Comparison of ENCODE assay signal across 24 cellular contexts in the genomic region with DNA sequence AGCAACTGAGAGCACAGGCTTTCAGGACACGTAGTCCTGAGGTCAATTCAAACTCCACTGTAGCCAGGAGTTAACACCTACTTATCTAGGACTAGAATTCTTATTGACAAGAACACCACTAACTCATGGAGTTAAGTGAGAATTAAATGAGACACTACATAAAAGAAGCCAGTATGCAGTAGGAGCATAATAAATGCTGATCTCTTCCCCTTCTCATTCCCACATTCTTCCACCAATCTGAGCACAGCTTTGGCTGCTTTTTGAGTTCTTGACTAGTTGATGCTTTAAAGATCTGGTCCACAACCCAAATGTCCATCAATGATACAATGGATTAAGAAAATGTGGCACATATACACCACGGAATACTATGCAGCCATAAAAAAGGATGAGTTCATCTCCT. TPM values are rescaled to one million over a fixed set of nuclear protein-coding genes. Genes with fewer than 3 reads are reported as not detected.
DNase-seq lines count a peak whose midpoint lies in the region; ATAC-seq, FAIRE-seq and TF ChIP-seq lines count a peak whose summit lies in the region.
"Had no signal": no experiment of that assay in that cellular context is flagged by ENCODE, and none has a peak within 500 bp of the region (broad histone marks: within the 10 kb centered on the region; RNA-seq: fewer than 3 reads in every experiment).

No MANE protein-coding gene starts in this region.

- H3K36me3 ChIP-seq in HEK293 (ENCODE audit: control insufficient read depth in 2 of 2, insufficient read depth in 1 of 2, low read length in 2 of 2) (no peaks in the 10 kb centered on the region), K562 (ENCODE audit: control insufficient read depth, insufficient read depth, low read length) (no peaks in the 10 kb centered on the region), lung (ENCODE audit: control insufficient read depth in 2 of 2, insufficient read depth in 2 of 2, low read length in 2 of 2) (no peaks in the 10 kb centered on the region)
- H3K36me3 ChIP-seq: BE2C, BLaER1 had no signal

- 0% methylated on average over 2 of the region's 2 CpGs for WGBS in K562 (ENCODE audit: insufficient coverage, low coverage, missing lambda C conversion rate)
- 91 to 92% methylated on average over 2 of the region's 2 CpGs for WGBS in lung, 2 donors

- ATAC-seq in K562 (no peak), lung (ENCODE audit: insufficient read depth, low FRiP score) (no peak)
- ATAC-seq in natural killer cell treated with Interleukin-12 subunit alpha and Interleukin-12 subunit beta and Interleukin-15 and Interleukin-18, amount 100 ng/mL, for 72 hours = no peak
- ATAC-seq: GM12878 had no signal

- no peak for DNase-seq in K562 (ENCODE audit: extremely low read depth in 1 of 4, low spot score in 3 of 4)
- peak; percentile 21 for DNase-seq in lung (ENCODE audit: low spot score)
- DNase-seq in natural killer cell treated with Interleukin-12 subunit alpha and Interleukin-12 subunit beta and Interleukin-15 and Interleukin-18, amount 100 ng/mL, for 72 hours (ENCODE audit: low spot score) = no peak
- DNase-seq in GM19239 (ENCODE audit: insufficient read length, low spot score) = no peak
- DNase-seq: 8988T; ACHN; BE2C; C1 segment of cervical spinal cord; CD4-positive, alpha-beta memory T cell; CD4-positive, CD25-positive, alpha-beta regulatory T cell; CD8-positive, alpha-beta memory T cell; COR-L47; DMS 273 treated with DMSO at 0.1 percent for 48 hours; DMS79; DND-41; EL; GDM1 had no signal

- no peaks in the 10 kb centered on the region; the same call in 1 of the 2 replicates for H4K20me1 ChIP-seq in K562 (replicated peaks; ENCODE audit: control insufficient read depth, insufficient read depth, low read length)
- H4K20me1 ChIP-seq: BLaER1 had no signal

- TF ChIP-seq CTCF in HEK293 (tag by site-specific recombination; IDR thresholded peaks at IDR 0.05) (no peak), K562 (IDR thresholded peaks at IDR 0.05 in 2 of 3, conservative IDR thresholded peaks at IDR 0.05 in 1 of 3; ENCODE audit: insufficient read depth in 2 of 3, low read depth in 1 of 3, low read length in 3 of 3) (no peak), lung (IDR thresholded peaks at IDR 0.05; ENCODE audit: control extremely low read depth, extremely low read depth) (no peak)

- intact Hi-C loops in K562 (cut with micrococcal nuclease) = no loop called here

- no TSS peak for BruUV-seq in K562 (replicated peaks; lab: Mats Ljungman, UMichigan)

- no peak for TF ChIP-seq EP300 in K562 (IDR thresholded peaks at IDR 0.05; ENCODE audit: low read length)

- H3K27me3 ChIP-seq in K562 (ENCODE audit: control insufficient read depth in 2 of 2, insufficient read depth in 2 of 2, low read length in 2 of 2) = peaks cover 0 to 51% of the 10 kb centered on the region in 2 experiments; a peak in 2 of 5 replicates
- no peaks in the 10 kb centered on the region for H3K27me3 ChIP-seq in lung (ENCODE audit: control insufficient read depth, insufficient read depth)
- H3K27me3 ChIP-seq: BLaER1 had no signal

- peaks cover 11 to 28% of the 10 kb centered on the region in 2 donors for H3K27me3 Mint-ChIP-seq in natural killer cell treated with Interleukin-12 subunit alpha and Interleukin-12 subunit beta and Interleukin-15 and Interleukin-18, amount 100 ng/mL, for 72 hours

- no peaks in the 10 kb centered on the region for H3K79me2 ChIP-seq in K562 (ENCODE audit: control insufficient read depth, insufficient read depth, low read length)

- FAIRE-seq in K562 (lab: Jason Lieb, UNC) (no peak), GM19239 (lab: Jason Lieb, UNC) (no peak)
- FAIRE-seq: A204.1, GM12878, GM12892, GM18507 had no signal

- H3K9me3 ChIP-seq in HEK293 (ENCODE audit: control insufficient read depth, insufficient read depth, low read depth, low read length) (no peaks in the 10 kb centered on the region), K562 (replicated peaks; ENCODE audit: control insufficient read depth, insufficient read depth, low read depth, low read length) (no peaks in the 10 kb centered on the region), lung (ENCODE audit: control insufficient read depth in 2 of 2, insufficient read depth in 1 of 2, low read length in 1 of 2) (no peaks in the 10 kb centered on the region)
- H3K9me3 ChIP-seq: BE2C, BLaER1 had no signal

- H3K4me3 ChIP-seq in HEK293 (ENCODE audit: low read depth, low read length) (no peak overlapping the region), K562 (no peak overlapping the region), lung (no peak overlapping the region)
- H3K4me3 ChIP-seq: BLaER1, GM12878 had no signal

- no peaks in the 10 kb centered on the region for H3K9me3 Mint-ChIP-seq in natural killer cell treated with Interleukin-12 subunit alpha and Interleukin-12 subunit beta and Interleukin-15 and Interleukin-18, amount 100 ng/mL, for 72 hours

- no peak for TF ChIP-seq POLR2A in K562 (conservative IDR thresholded peaks at IDR 0.05)

- H3K4me1 Mint-ChIP-seq in natural killer cell treated with Interleukin-12 subunit alpha and Interleukin-12 subunit beta and Interleukin-15 and Interleukin-18, amount 100 ng/mL, for 72 hours (ENCODE audit: low read depth in 2 of 2) = no peaks in the 10 kb centered on the region
- H3K4me1 Mint-ChIP-seq: CD14-positive monocyte; CD4-positive, alpha-beta memory T cell; CD4-positive, CD25-positive, alpha-beta regulatory T cell; CD8-positive, alpha-beta memory T cell had no signal

- H3K27ac Mint-ChIP-seq in natural killer cell treated with Interleukin-12 subunit alpha and Interleukin-12 subunit beta and Interleukin-15 and Interleukin-18, amount 100 ng/mL, for 72 hours = no peak overlapping the region
- H3K27ac Mint-ChIP-seq: CD14-positive monocyte; CD4-positive, alpha-beta memory T cell; CD4-positive, CD25-positive, alpha-beta regulatory T cell; CD8-positive, alpha-beta memory T cell had no signal

- H3K9me1 ChIP-seq in K562 (ENCODE audit: control insufficient read depth, insufficient read depth, low read length) = no peaks in the 10 kb centered on the region

- H3K4me3 Mint-ChIP-seq in natural killer cell treated with Interleukin-12 subunit alpha and Interleukin-12 subunit beta and Interleukin-15 and Interleukin-18, amount 100 ng/mL, for 72 hours = no peak overlapping the region
- H3K4me3 Mint-ChIP-seq: CD14-positive monocyte; CD4-positive, alpha-beta memory T cell; CD4-positive, CD25-positive, alpha-beta regulatory T cell; CD8-positive, alpha-beta memory T cell had no signal

- in situ Hi-C loops in K562 (cut with MboI) = no loop called here

- no peak overlapping the region for H3K4me2 ChIP-seq in K562 (ENCODE audit: insufficient read depth, low read length)
- H3K4me2 ChIP-seq: BLaER1 had no signal

- H3K9ac ChIP-seq in K562 (ENCODE audit: insufficient read depth in 1 of 2, low read depth in 2 of 2, low read length in 2 of 2) = no peak overlapping the region
- H3K9ac ChIP-seq: BLaER1 had no signal

- H3K4me1 ChIP-seq in HEK293 (ENCODE audit: control insufficient read depth, insufficient read depth, low read length) (no peaks in the 10 kb centered on the region), K562 (replicated peaks in 1 of 2; ENCODE audit: control insufficient read depth in 2 of 2, insufficient read depth in 2 of 2, low read length in 2 of 2) (no peaks in the 10 kb centered on the region), lung (ENCODE audit: control insufficient read depth in 2 of 2, insufficient read depth in 2 of 2, low read length in 2 of 2) (no peaks in the 10 kb centered on the region)
- H3K4me1 ChIP-seq: BE2C, BLaER1 had no signal

- TF ChIP-seq RAD21 in K562 (CRISPR knock-in tag; conservative IDR thresholded peaks at IDR 0.05 in 1 of 2, IDR thresholded peaks at IDR 0.05 in 1 of 2) = no peak

- no peak overlapping the region for H2AFZ ChIP-seq in K562 (ENCODE audit: low read depth, low read length)

- no peak overlapping the region for H3K27ac ChIP-seq in HEK293 (ENCODE audit: extremely low read depth, low read depth, low read length)
- H3K27ac ChIP-seq in K562 (ENCODE audit: extremely low read depth, low read depth, low read length) = no peak overlapping the region
- H3K27ac ChIP-seq in lung (ENCODE audit: low read depth in 1 of 2, low read length in 1 of 2) = no peak overlapping the region
- H3K27ac ChIP-seq: BLaER1 had no signal

- POLR2A ChIA-PET in HEK293 (lab: Yijun Ruan, JAX) (no interaction called here), K562 (lab: Yijun Ruan, JAX) (no interaction called here)

- H3K36me3 Mint-ChIP-seq in natural killer cell treated with Interleukin-12 subunit alpha and Interleukin-12 subunit beta and Interleukin-15 and Interleukin-18, amount 100 ng/mL, for 72 hours = no peaks in the 10 kb centered on the region
- H3K36me3 Mint-ChIP-seq: CD14-positive monocyte; CD4-positive, alpha-beta memory T cell; CD4-positive, CD25-positive, alpha-beta regulatory T cell; CD8-positive, alpha-beta memory T cell had no signal

- CTCF ChIA-PET in HEK293 (lab: Yijun Ruan, JAX) = no interaction called here
- CTCF ChIA-PET in K562 (lab: Yijun Ruan, JAX; ENCODE audit: low intra/inter-chr PET ratio) = no interaction called here

TF ChIP-seq in HEK293, 187 proteins besides CTCF, POLR2A, EP300 and RAD21 (continues in another document):
- no peak for TF ChIP-seq KLF8 (tag by site-specific recombination; IDR thresholded peaks at IDR 0.05)
- TF ChIP-seq ZNF146 (tag by site-specific recombination; IDR thresholded peaks at IDR 0.05) = peak; percentile 73

TF ChIP-seq in K562, 482 proteins besides CTCF, POLR2A, EP300 and RAD21 (continues in another document):
- TF ChIP-seq ZKSCAN8 (CRISPR knock-in tag; IDR thresholded peaks at IDR 0.05) = peak; percentile 92

RNA-seq across cellular contexts. Expression of gene TTC32, which starts 55.2 kb away (rescaled TPM):
- total RNA-seq in K562 (2011; cell fraction: chromatin; rRNA removed; ENCODE audit: low replicate concordance) = 43.8 and 77.6 TPM in 2 replicates
- 47.5 and 49.7 TPM in 2 replicates for total RNA-seq in K562 (2011; cell fraction: nucleolus; rRNA removed)
- 59.5 and 69.1 TPM in 2 replicates for total RNA-seq in K562 (2011; cell fraction: nucleoplasm; rRNA removed)
- total RNA-seq in K562 (2014; rRNA removed) (23.7 and 27.6 TPM in 2 replicates), K562 (2014; rRNA removed; fragmentation: Illumina TruSeq; extraction: Trizol) (52.6 and 59.0 TPM in 2 replicates), K562 (2015; rRNA removed; fragmentation: Illumina TruSeq; extraction: Trizol) (38.2 and 42.3 TPM in 2 replicates), K562 (2021) (36.5 and 40.8 TPM in 2 replicates), lung (10 to 100 TPM; 13.4 to 19.0 TPM)
- polyA plus RNA-seq in K562 (2011; rRNA removed) (64.3 and 69.3 TPM in 2 replicates), K562 (2014; fragmentation: Illumina TruSeq; extraction: Trizol) (39.6 and 40.5 TPM in 2 replicates), K562 (2014; fragmentation: Nextera tagmentation; extraction: Ambion mirVana) (10 to 100 TPM; 55.0 to 66.5 TPM), K562 (2014; rRNA removed) (55.0 and 71.4 TPM in 2 replicates), lung (10 to 100 TPM; 11.5 to 47.3 TPM)
- polyA plus RNA-seq in K562 (2011; cell fraction: cytosol; rRNA removed) = 32.1 and 37.1 TPM in 2 replicates
- 90.6 and 119 TPM in 2 replicates for polyA plus RNA-seq in K562 (2011; cell fraction: nucleus; rRNA removed)
- 38.8 and 49.6 TPM in 2 replicates for polyA plus RNA-seq in K562 (2012)
- polyA minus RNA-seq in K562 (2011; rRNA and poly(A)+ RNA removed) = 26.9 and 30.0 TPM in 2 replicates
- polyA minus RNA-seq in K562 (2011; cell fraction: cytosol; rRNA and poly(A)+ RNA removed) = 13.1 and 15.0 TPM in 2 replicates
- 90.5 and 115 TPM in 2 replicates for polyA minus RNA-seq in K562 (2011; cell fraction: nucleus; rRNA and poly(A)+ RNA removed)
- 10 to 100 TPM; 14.8 to 17.8 TPM for total RNA-seq in natural killer cell treated with Interleukin-12 subunit alpha and Interleukin-12 subunit beta and Interleukin-15 and Interleukin-18, amount 100 ng/mL, for 72 hours

Comparison
In these comparisons a context has a peak if more than half of its experiments do, and no peak if none do; other contexts are left out.
1. Of the 44 proteins assayed by ChIP-seq in both K562 and HEK293: peak only in K562: none; only in HEK293: none; in both: ZNF146; in neither: 43.